Comparison of ENCODE assay signal across 8 cellular contexts in genomic region chr15:68256675-68257450, GRCh38. TPM values are rescaled to one million over a fixed set of nuclear protein-coding genes. Genes with fewer than 3 reads are reported as not detected.
DNase-seq lines count a peak whose midpoint lies in the region; ATAC-seq and TF ChIP-seq lines count a peak whose summit lies in the region.

No MANE protein-coding gene starts in this region.

- H3K4me3 ChIP-seq in astrocyte of the cerebellum (ENCODE audit: low read depth, low read length) (peak overlapping the region; percentile 45), right atrium auricular region (peak overlapping the region; percentile 40 to 59), trophoblast cell (ENCODE audit: low read depth, low read length) (peak overlapping the region; percentile 64), upper lobe of right lung (peak overlapping the region; percentile 60), HAP-1 (no peak overlapping the region)

- H2AFZ ChIP-seq in trophoblast cell (ENCODE audit: insufficient read depth, low read length, poor library complexity): peak overlapping the region; percentile 88

- H3K4ac ChIP-seq in trophoblast cell (ENCODE audit: low read depth, low read length): peak overlapping the region; percentile 68

- H3K79me2 ChIP-seq in trophoblast cell (ENCODE audit: control insufficient read depth, insufficient read depth, low read length, poor library complexity): peaks cover 4% of the 10 kb centered on the region

- H3K4me3 Mint-ChIP-seq in T-helper 1 cell treated with Interleukin-12 subunit alpha and Interleukin-12 subunit beta and Interleukin-4 antibody, amounts not matched to agents 30 μg/mL and 1 μg/mL, for 36 hours: peak overlapping the region; percentile 61

- peak overlapping the region; percentile 94 for H4K8ac ChIP-seq in trophoblast cell (ENCODE audit: low read depth, low read length)

- intact Hi-C loops in upper lobe of right lung (cut with DNase I): no loop called here

- peak overlapping the region; percentile 82 for H4K12ac ChIP-seq in trophoblast cell (ENCODE audit: low read depth, low read length)

- H3K27ac Mint-ChIP-seq in T-helper 1 cell treated with Interleukin-12 subunit alpha and Interleukin-12 subunit beta and Interleukin-4 antibody, amounts not matched to agents 30 μg/mL and 1 μg/mL, for 36 hours: peak overlapping the region; percentile 52

- peak overlapping the region; percentile 74 for H3K9ac ChIP-seq in trophoblast cell (ENCODE audit: low read length)

- H3K23ac ChIP-seq in trophoblast cell (ENCODE audit: low read length): no peak overlapping the region

- H3K36me3 Mint-ChIP-seq in T-helper 1 cell treated with Interleukin-12 subunit alpha and Interleukin-12 subunit beta and Interleukin-4 antibody, amounts not matched to agents 30 μg/mL and 1 μg/mL, for 36 hours (ENCODE audit: low read depth): no peaks in the 10 kb centered on the region

- H3K4me2 ChIP-seq in trophoblast cell (ENCODE audit: low read length): peak overlapping the region; percentile 58

- peaks cover 5% of the 10 kb centered on the region for H3K4me1 Mint-ChIP-seq in T-helper 1 cell treated with Interleukin-12 subunit alpha and Interleukin-12 subunit beta and Interleukin-4 antibody, amounts not matched to agents 30 μg/mL and 1 μg/mL, for 36 hours (ENCODE audit: low read depth)

- H3K9me3 ChIP-seq in right atrium auricular region (no peaks in the 10 kb centered on the region), trophoblast cell (ENCODE audit: insufficient read depth, low read depth, low read length) (no peaks in the 10 kb centered on the region), upper lobe of right lung (no peaks in the 10 kb centered on the region), HAP-1 (no peaks in the 10 kb centered on the region)

- peak overlapping the region; percentile 59 for H2BK120ac ChIP-seq in trophoblast cell (ENCODE audit: insufficient read depth, low read length, poor library complexity)

- H2BK12ac ChIP-seq in trophoblast cell (ENCODE audit: low read length): peak overlapping the region; percentile 64

- DNase-seq in CD1c-positive myeloid dendritic cell (ENCODE audit: extremely low spot score) (peak; percentile 81), HuH-7 (ENCODE audit: low spot score) (peak; percentile 80), astrocyte of the cerebellum (ENCODE audit: low read depth) (peak; percentile 20), right atrium auricular region (ENCODE audit: low spot score) (peak; percentile 92), trophoblast cell (peak; percentile 94 to 97), upper lobe of right lung (peak; percentile 96), HAP-1 (ENCODE audit: low spot score in 2 of 2) (no peak)

- peak overlapping the region; percentile 95 for H4K91ac ChIP-seq in trophoblast cell (ENCODE audit: low read depth, low read length)

- no peaks in the 10 kb centered on the region for H3K36me3 ChIP-seq in right atrium auricular region
- no peaks in the 10 kb centered on the region for H3K36me3 ChIP-seq in trophoblast cell (ENCODE audit: control insufficient read depth in 1 of 2, insufficient read depth in 2 of 2, low read length in 2 of 2)
- H3K36me3 ChIP-seq in upper lobe of right lung: no peaks in the 10 kb centered on the region
- no peaks in the 10 kb centered on the region for H3K36me3 ChIP-seq in HAP-1 (replicated peaks)

- no peaks in the 10 kb centered on the region for H3K9me3 Mint-ChIP-seq in T-helper 1 cell treated with Interleukin-12 subunit alpha and Interleukin-12 subunit beta and Interleukin-4 antibody, amounts not matched to agents 30 μg/mL and 1 μg/mL, for 36 hours

- peak; percentile 99 for ATAC-seq in upper lobe of right lung

- peak overlapping the region; percentile 70 for H3K18ac ChIP-seq in trophoblast cell (ENCODE audit: low read length)

- peak overlapping the region; percentile 2 for H2AK5ac ChIP-seq in trophoblast cell (ENCODE audit: low read length)

- peaks cover 0 to 10% of the 10 kb centered on the region in 2 donors for H3K4me1 ChIP-seq in right atrium auricular region
- peaks cover 0 to 2% of the 10 kb centered on the region in 2 experiments for H3K4me1 ChIP-seq in trophoblast cell (ENCODE audit: control insufficient read depth in 1 of 2, insufficient read depth in 2 of 2, low read length in 2 of 2)
- H3K4me1 ChIP-seq in upper lobe of right lung: peaks cover 4% of the 10 kb centered on the region
- H3K4me1 ChIP-seq in HAP-1: no peaks in the 10 kb centered on the region

- H3K27me3 ChIP-seq in right atrium auricular region (no peaks in the 10 kb centered on the region), trophoblast cell (ENCODE audit: insufficient read depth, low read length) (no peaks in the 10 kb centered on the region), upper lobe of right lung (no peaks in the 10 kb centered on the region), HAP-1 (ENCODE audit: low read depth) (peaks cover 49% of the 10 kb centered on the region)

- in situ Hi-C loops in astrocyte of the cerebellum (cut with HindIII; ENCODE audit: low sequenced_read_pairs): no loop called here
- in situ Hi-C loops in HAP-1 (cut with MboI; ENCODE audit: low sequenced_read_pairs): no loop called here

- H3K27ac ChIP-seq in right atrium auricular region: peak overlapping the region; percentile 89 to 92
- H3K27ac ChIP-seq in trophoblast cell (ENCODE audit: low read depth, low read length): peak overlapping the region; percentile 3
- peak overlapping the region; percentile 88 for H3K27ac ChIP-seq in upper lobe of right lung

- no CpG with 5 or more reads among the region's 57 CpGs for WGBS in trophoblast cell (ENCODE audit: extremely low coverage, insufficient coverage, insufficient read length)

- TF ChIP-seq CTCF in astrocyte of the cerebellum (IDR thresholded peaks at IDR 0.05; ENCODE audit: low read depth, low read length, missing control alignments): no peak
- peak in 1 of 2 donors; percentile 15 for TF ChIP-seq CTCF in right atrium auricular region (IDR thresholded peaks at IDR 0.05)
- TF ChIP-seq CTCF in upper lobe of right lung (IDR thresholded peaks at IDR 0.05): no peak

- peak overlapping the region; percentile 94 for H3K14ac ChIP-seq in trophoblast cell (ENCODE audit: low read length)

- H3K27me3 Mint-ChIP-seq in T-helper 1 cell treated with Interleukin-12 subunit alpha and Interleukin-12 subunit beta and Interleukin-4 antibody, amounts not matched to agents 30 μg/mL and 1 μg/mL, for 36 hours (ENCODE audit: low read depth): peaks cover 17% of the 10 kb centered on the region

- H3K79me1 ChIP-seq in trophoblast cell (ENCODE audit: low read length): peaks cover 8% of the 10 kb centered on the region

- H2BK5ac ChIP-seq in trophoblast cell (ENCODE audit: low read depth, low read length, poor library complexity): peak overlapping the region; percentile 78

RNA-seq across cellular contexts. Expression of gene FEM1B, which starts 20.7 kb away (rescaled TPM):
- total RNA-seq in right atrium auricular region (10 to 100 TPM; 33.1 to 55.3 TPM), upper lobe of right lung (42.3 TPM)
- polyA plus RNA-seq in trophoblast cell (2013): 26.2 and 26.9 TPM in 2 replicates

RNA-seq across cellular contexts. Expression of gene CLN6, which starts 27.3 kb away (rescaled TPM):
- total RNA-seq in right atrium auricular region (1 to 10 TPM; 6.4 to 7.4 TPM), upper lobe of right lung (31.5 TPM)
- polyA plus RNA-seq in trophoblast cell (2013): 18.5 and 21.2 TPM in 2 replicates

RNA-seq across cellular contexts. Expression of gene CALML4, which starts 51.7 kb away (rescaled TPM):
- total RNA-seq in right atrium auricular region: 1 to 10 TPM in 1 of 2 donors, under 1 TPM in 1; 0.52 to 2.1 TPM
- polyA plus RNA-seq in trophoblast cell (2013): 9.6 and 10.6 TPM in 2 replicates
- total RNA-seq in upper lobe of right lung: 4.5 TPM

Comparison
In these comparisons a context has a peak if more than half of its experiments do, and no peak if none do; other contexts are left out.
1. DNase-seq: peak in CD1c-positive myeloid dendritic cell (single experiment), HuH-7 (single experiment), astrocyte of the cerebellum (single experiment), right atrium auricular region (single experiment), trophoblast cell (2 of 2) and upper lobe of right lung (single experiment); none in HAP-1 (0 of 2).
2. H3K27ac ChIP-seq: peak in every context shown above with its lines; median percentile 90 in right atrium auricular region; 88 in upper lobe of right lung; 3 in trophoblast cell.